In the genomic region with DNA sequence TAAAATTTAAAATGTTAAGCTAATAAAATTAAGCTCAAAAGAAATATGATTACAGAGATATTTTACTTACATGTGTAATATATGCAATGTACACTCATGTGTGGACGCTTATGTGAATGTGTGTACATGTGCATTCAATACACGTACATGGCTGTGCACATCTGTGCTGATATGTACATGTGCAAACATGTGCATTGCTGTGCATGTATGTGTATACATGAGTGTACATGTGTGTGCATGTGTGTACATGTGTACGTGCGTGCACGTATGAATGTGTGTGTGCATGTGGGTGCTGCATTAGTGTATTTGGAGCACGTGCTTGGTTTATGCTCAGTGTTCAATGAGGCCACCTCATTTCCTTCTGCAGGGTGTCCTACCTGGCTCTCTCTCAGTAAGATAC, we compare ENCODE assay signal across 22 cellular contexts.
DNase-seq lines count a peak whose midpoint lies in the region; ATAC-seq, FAIRE-seq and TF ChIP-seq lines count a peak whose summit lies in the region.
"Had no signal": no experiment of that assay in that cellular context is flagged by ENCODE, and none has a peak within 500 bp of the region (broad histone marks: within the 10 kb centered on the region; RNA-seq: fewer than 3 reads in every experiment).

No MANE protein-coding gene starts in this region.

- TF ChIP-seq POLR2A in GM12878 (IDR thresholded peaks at IDR 0.05; ENCODE audit: low read depth, low read length), result no peak

- FAIRE-seq in GM12878 (lab: Jason Lieb, UNC), result no peak
- FAIRE-seq: A204.1, GM12892 had no signal

- no peak overlapping the region for H4K5ac ChIP-seq in H9 (ENCODE audit: insufficient read length, low read depth, low read length)

- CTCF ChIA-PET in GM12878 (lab: Yijun Ruan, JAX), result no interaction called here
- CTCF ChIA-PET in activated CD8-positive, alpha-beta T cell treated with anti-CD3 and anti-CD28 coated beads, Interleukin-2, amount 10 ng/mL, durations not matched to agents 7 days and 5 days (lab: Charles Lee), result no interaction called here

- H3K4me3 ChIP-seq in GM12878, result no peak overlapping the region
- H3K4me3 ChIP-seq: BLaER1, GM23248, HAP-1 had no signal

- intact Hi-C loops in activated CD4-positive, alpha-beta T cell treated with anti-CD3 and anti-CD28 coated beads, Interleukin-2, amount 10 ng/mL, durations not matched to agents 24 days and 14 days (cut with micrococcal nuclease), result no loop called here
- intact Hi-C loops in GM12878 (cut with micrococcal nuclease; ENCODE audit: unreplicated experiment), result no loop called here

- RAD21 ChIA-PET in GM12878 (lab: Charles Lee; ENCODE audit: unreplicated experiment), result no interaction called here

- H4K91ac ChIP-seq in H9 (ENCODE audit: insufficient read length, low read depth, low read length), result no peak overlapping the region

- no peak overlapping the region for H3K4me2 ChIP-seq in H9 (ENCODE audit: insufficient read depth, insufficient read length, low read length)
- H3K4me2 ChIP-seq in GM12878 (ENCODE audit: control insufficient read depth, insufficient read depth), result no peak overlapping the region

- DNase-seq in activated CD4-positive, alpha-beta T cell treated with anti-CD3 and anti-CD28 coated beads, Interleukin-2, amount 10 ng/mL, durations not matched to agents 24 days and 14 days, result peak; percentile 45
- no peak for DNase-seq in activated CD4-positive, alpha-beta T cell treated with anti-CD3 and anti-CD28 coated beads for 1 hour
- DNase-seq in H9 (no peak), GM12878 (ENCODE audit: low read depth, low spot score) (no peak), germinal center (ENCODE audit: low spot score) (no peak)
- DNase-seq in effector memory CD8-positive, alpha-beta T cell, result no peak
- DNase-seq in activated CD8-positive, alpha-beta T cell treated with anti-CD3 and anti-CD28 coated beads, Interleukin-2, amount 10 ng/mL, durations not matched to agents 7 days and 5 days, result no peak
- DNase-seq: Caco-2; CD4-positive, CD25-positive, alpha-beta regulatory T cell; CD8-positive, alpha-beta T cell; DMS153; EL; GDM1; GM23248; HFFc6 had no signal

- H3K36me3 Mint-ChIP-seq in activated CD4-positive, alpha-beta T cell treated with anti-CD3 and anti-CD28 coated beads, Interleukin-2, amount 10 ng/mL, durations not matched to agents 24 days and 14 days (ENCODE audit: low read depth), result no peaks in the 10 kb centered on the region
- no peaks in the 10 kb centered on the region; a peak in 1 of 7 replicates for H3K36me3 Mint-ChIP-seq in H9 (ENCODE audit: insufficient read depth in 1 of 3, low read depth in 3 of 3)
- H3K36me3 Mint-ChIP-seq in effector memory CD8-positive, alpha-beta T cell (ENCODE audit: insufficient read depth), result peaks cover 7% of the 10 kb centered on the region
- H3K36me3 Mint-ChIP-seq in activated CD8-positive, alpha-beta T cell treated with anti-CD3 and anti-CD28 coated beads, Interleukin-2, amount 10 ng/mL, durations not matched to agents 7 days and 5 days (ENCODE audit: low read depth), result no peaks in the 10 kb centered on the region
- H3K36me3 Mint-ChIP-seq: CD4-positive, CD25-positive, alpha-beta regulatory T cell; CD8-positive, alpha-beta T cell had no signal

- no peaks in the 10 kb centered on the region for H3K23me2 ChIP-seq in H9 (ENCODE audit: insufficient read length, low read depth, low read length, poor library complexity, severe bottlenecking)

- no peak overlapping the region for H3K56ac ChIP-seq in H9 (ENCODE audit: insufficient read length, low read depth, low read length)

- H3K27me3 ChIP-seq in H9 (ENCODE audit: insufficient read depth, low read length) (no peaks in the 10 kb centered on the region), GM12878 (replicated peaks in 1 of 2; ENCODE audit: control insufficient read depth in 2 of 2, insufficient read depth in 2 of 2, low read length in 1 of 2) (no peaks in the 10 kb centered on the region)
- H3K27me3 ChIP-seq: BLaER1 had no signal

- H2BK12ac ChIP-seq in H9 (ENCODE audit: insufficient read length, low read depth, low read length), result no peak overlapping the region

- WGBS in H9 (ENCODE audit: extremely low coverage, insufficient read length, low lambda C conversion rate), result no CpG with 5 or more reads among the region's 6 CpGs
- WGBS in GM12878 (ENCODE audit: insufficient coverage, insufficient replicate concordance, low lambda C conversion rate, missing lambda C conversion rate), result 54% methylated on average over 6 of the region's 6 CpGs

- H2AFZ ChIP-seq in H9 (ENCODE audit: low read length), result no peak overlapping the region
- no peak overlapping the region for H2AFZ ChIP-seq in GM12878 (ENCODE audit: control insufficient read depth, low read depth, low read length)
- H2AFZ ChIP-seq: GM23248 had no signal

- H2BK120ac ChIP-seq in H9 (ENCODE audit: low read depth, low read length, poor library complexity, severe bottlenecking), result no peak overlapping the region

- H4K8ac ChIP-seq in H9 (replicated peaks; ENCODE audit: insufficient read length, low read depth, low read length), result no peak overlapping the region

- H3K23ac ChIP-seq in H9 (ENCODE audit: insufficient read length, low read depth, low read length), result peak overlapping the region; percentile 15

- SMC1A ChIA-PET in GM12878 (lab: Charles Lee; ENCODE audit: uncharacterized antibody, unreplicated experiment), result no interaction called here

- no peak for ATAC-seq in GM12878
- ATAC-seq in effector memory CD8-positive, alpha-beta T cell (replicated peaks), result no peak
- ATAC-seq in activated CD8-positive, alpha-beta T cell treated with anti-CD3 and anti-CD28 coated beads, Interleukin-2, amount 10 ng/mL, durations not matched to agents 7 days and 5 days, result no peak
- ATAC-seq: CD8-positive, alpha-beta T cell had no signal

- no TSS peak for BruUV-seq in GM12878 (replicated peaks; lab: Mats Ljungman, UMichigan)

- no peak overlapping the region for H3K14ac ChIP-seq in H9 (ENCODE audit: insufficient read depth, low read length)

- H3K27me3 Mint-ChIP-seq in activated CD4-positive, alpha-beta T cell treated with anti-CD3 and anti-CD28 coated beads, Interleukin-2, amount 10 ng/mL, durations not matched to agents 24 days and 14 days, result peaks cover 5% of the 10 kb centered on the region
- peaks cover 3% of the 10 kb centered on the region for H3K27me3 Mint-ChIP-seq in H9 (ENCODE audit: low read depth)
- H3K27me3 Mint-ChIP-seq in effector memory CD8-positive, alpha-beta T cell, result peaks cover 13 to 34% of the 10 kb centered on the region in 2 donors
- H3K27me3 Mint-ChIP-seq in activated CD8-positive, alpha-beta T cell treated with anti-CD3 and anti-CD28 coated beads, Interleukin-2, amount 10 ng/mL, durations not matched to agents 7 days and 5 days (ENCODE audit: low read depth), result peaks cover 7% of the 10 kb centered on the region

- H3K4me3 Mint-ChIP-seq in activated CD4-positive, alpha-beta T cell treated with anti-CD3 and anti-CD28 coated beads, Interleukin-2, amount 10 ng/mL, durations not matched to agents 24 days and 14 days, result no peak overlapping the region
- no peak overlapping the region for H3K4me3 Mint-ChIP-seq in H9
- no peak overlapping the region for H3K4me3 Mint-ChIP-seq in effector memory CD8-positive, alpha-beta T cell
- no peak overlapping the region for H3K4me3 Mint-ChIP-seq in activated CD8-positive, alpha-beta T cell treated with anti-CD3 and anti-CD28 coated beads, Interleukin-2, amount 10 ng/mL, durations not matched to agents 7 days and 5 days
- H3K4me3 Mint-ChIP-seq: B cell; CD4-positive, CD25-positive, alpha-beta regulatory T cell; CD8-positive, alpha-beta T cell; HFFc6 had no signal

- no peak overlapping the region for H3K4ac ChIP-seq in H9 (ENCODE audit: low read depth, low read length)

- H3K9me3 ChIP-seq in H9 (ENCODE audit: control insufficient read depth, low read depth, low read length) (no peaks in the 10 kb centered on the region), GM12878 (replicated peaks; ENCODE audit: control insufficient read depth, insufficient read depth, low read length) (peaks cover 2% of the 10 kb centered on the region; the same call in 2 of the 3 replicates)
- H3K9me3 ChIP-seq: Caco-2, HAP-1 had no signal

- TF ChIP-seq CTCF in H9 (conservative IDR thresholded peaks at IDR 0.05), result no peak
- TF ChIP-seq CTCF in GM12878 (IDR thresholded peaks at IDR 0.05 in 2 of 3, conservative IDR thresholded peaks at IDR 0.05 in 1 of 3; ENCODE audit: control insufficient read depth in 2 of 3, extremely low read depth in 1 of 3, insufficient read depth in 1 of 3, low read depth in 3 of 3, low read length in 3 of 3), result no peak

- no peak for TF ChIP-seq EP300 in GM12878 (IDR thresholded peaks at IDR 0.05; ENCODE audit: borderline replicate concordance in 1 of 2, control insufficient read depth in 1 of 2, low read depth in 2 of 2, low read length in 2 of 2)

- no peak overlapping the region for H3K9ac ChIP-seq in H9 (ENCODE audit: extremely low read depth, insufficient read length, low read length)
- no peak overlapping the region for H3K9ac ChIP-seq in GM12878 (ENCODE audit: control insufficient read depth, insufficient read depth, low read length)
- H3K9ac ChIP-seq: BLaER1, GM23248 had no signal

- H3K4me1 Mint-ChIP-seq in activated CD4-positive, alpha-beta T cell treated with anti-CD3 and anti-CD28 coated beads, Interleukin-2, amount 10 ng/mL, durations not matched to agents 24 days and 14 days, result peaks cover 7% of the 10 kb centered on the region
- peaks cover 13 to 20% of the 10 kb centered on the region in 2 experiments; a peak in 3 of 4 replicates for H3K4me1 Mint-ChIP-seq in H9
- peaks cover 28 to 30% of the 10 kb centered on the region in 2 donors for H3K4me1 Mint-ChIP-seq in effector memory CD8-positive, alpha-beta T cell (ENCODE audit: low read depth in 2 of 2)
- peaks cover 30% of the 10 kb centered on the region for H3K4me1 Mint-ChIP-seq in activated CD8-positive, alpha-beta T cell treated with anti-CD3 and anti-CD28 coated beads, Interleukin-2, amount 10 ng/mL, durations not matched to agents 7 days and 5 days (ENCODE audit: low read depth)
- H3K4me1 Mint-ChIP-seq: B cell had no signal

- TF ChIP-seq RAD21 in GM12878 (IDR thresholded peaks at IDR 0.05; ENCODE audit: insufficient read depth, low read depth, low read length), result no peak

- H2BK5ac ChIP-seq in H9 (ENCODE audit: insufficient read length, low read length), result no peak overlapping the region

- H3K4me1 ChIP-seq in H9 (ENCODE audit: insufficient read depth, low read length) (no peaks in the 10 kb centered on the region), GM12878 (ENCODE audit: control insufficient read depth, insufficient read depth, low read length) (no peaks in the 10 kb centered on the region)
- H3K4me1 ChIP-seq: Caco-2, HAP-1 had no signal

- H3K18ac ChIP-seq in H9 (ENCODE audit: insufficient read length, low read depth, low read length), result no peak overlapping the region

- H2AK5ac ChIP-seq in H9 (ENCODE audit: insufficient read length, low read length), result no peak overlapping the region

- no peak overlapping the region for H3K27ac Mint-ChIP-seq in activated CD4-positive, alpha-beta T cell treated with anti-CD3 and anti-CD28 coated beads, Interleukin-2, amount 10 ng/mL, durations not matched to agents 24 days and 14 days
- no peak overlapping the region for H3K27ac Mint-ChIP-seq in H9
- no peak overlapping the region for H3K27ac Mint-ChIP-seq in effector memory CD8-positive, alpha-beta T cell
- H3K27ac Mint-ChIP-seq in activated CD8-positive, alpha-beta T cell treated with anti-CD3 and anti-CD28 coated beads, Interleukin-2, amount 10 ng/mL, durations not matched to agents 7 days and 5 days, result no peak overlapping the region
- H3K27ac Mint-ChIP-seq: B cell; CD4-positive, CD25-positive, alpha-beta regulatory T cell; CD8-positive, alpha-beta T cell; HFFc6 had no signal

- no peaks in the 10 kb centered on the region for H3K79me2 ChIP-seq in H9 (ENCODE audit: insufficient read depth, low read length)
- no peaks in the 10 kb centered on the region for H3K79me2 ChIP-seq in GM12878 (ENCODE audit: control insufficient read depth, insufficient read depth, low read length)

- POLR2A ChIA-PET in GM12878 (lab: Charles Lee), result no interaction called here
- POLR2A ChIA-PET in activated CD8-positive, alpha-beta T cell treated with anti-CD3 and anti-CD28 coated beads, Interleukin-2, amount 10 ng/mL, durations not matched to agents 7 days and 5 days (lab: Charles Lee), result no interaction called here

- H3T11ph ChIP-seq in H9 (ENCODE audit: low read length), result no peak overlapping the region

- no peak overlapping the region for H3K27ac ChIP-seq in H9 (ENCODE audit: insufficient read length, low read depth, low read length)
- no peak overlapping the region for H3K27ac ChIP-seq in GM12878 (ENCODE audit: control insufficient read depth, insufficient read depth)
- H3K27ac ChIP-seq: 22Rv1, BLaER1, C4-2B, GM23248 had no signal

- no peak overlapping the region for H2BK20ac ChIP-seq in H9 (ENCODE audit: low read depth, low read length, poor library complexity, severe bottlenecking)

- H4K20me1 ChIP-seq in H9 (ENCODE audit: control insufficient read depth, insufficient read depth, insufficient read length), result no peaks in the 10 kb centered on the region
- H4K20me1 ChIP-seq in GM12878 (ENCODE audit: control insufficient read depth, insufficient read depth), result no peaks in the 10 kb centered on the region
- H4K20me1 ChIP-seq: BLaER1 had no signal

- H3K79me1 ChIP-seq in H9 (ENCODE audit: insufficient read depth, low read depth, low read length, poor library complexity, severe bottlenecking), result no peaks in the 10 kb centered on the region

- no peaks in the 10 kb centered on the region for H3K36me3 ChIP-seq in GM12878 (ENCODE audit: control insufficient read depth in 2 of 2, insufficient read depth in 2 of 2, low read length in 1 of 2)
- H3K36me3 ChIP-seq: BLaER1, HAP-1 had no signal

- H2BK15ac ChIP-seq in H9 (ENCODE audit: low read depth, low read length), result no peak overlapping the region

- in situ Hi-C loops in GM12878 (cut with MboI), result no loop called here

- peaks cover 3% of the 10 kb centered on the region for H3K9me3 Mint-ChIP-seq in activated CD4-positive, alpha-beta T cell treated with anti-CD3 and anti-CD28 coated beads, Interleukin-2, amount 10 ng/mL, durations not matched to agents 24 days and 14 days
- H3K9me3 Mint-ChIP-seq in H9, result peaks cover 0 to 5% of the 10 kb centered on the region in 2 experiments; a peak in 2 of 5 replicates
- no peaks in the 10 kb centered on the region for H3K9me3 Mint-ChIP-seq in effector memory CD8-positive, alpha-beta T cell
- peaks cover 12% of the 10 kb centered on the region for H3K9me3 Mint-ChIP-seq in activated CD8-positive, alpha-beta T cell treated with anti-CD3 and anti-CD28 coated beads, Interleukin-2, amount 10 ng/mL, durations not matched to agents 7 days and 5 days (ENCODE audit: insufficient read depth)
- H3K9me3 Mint-ChIP-seq: CD8-positive, alpha-beta T cell had no signal
